ENCODE assay signal across 8 cellular contexts in the genomic region with DNA sequence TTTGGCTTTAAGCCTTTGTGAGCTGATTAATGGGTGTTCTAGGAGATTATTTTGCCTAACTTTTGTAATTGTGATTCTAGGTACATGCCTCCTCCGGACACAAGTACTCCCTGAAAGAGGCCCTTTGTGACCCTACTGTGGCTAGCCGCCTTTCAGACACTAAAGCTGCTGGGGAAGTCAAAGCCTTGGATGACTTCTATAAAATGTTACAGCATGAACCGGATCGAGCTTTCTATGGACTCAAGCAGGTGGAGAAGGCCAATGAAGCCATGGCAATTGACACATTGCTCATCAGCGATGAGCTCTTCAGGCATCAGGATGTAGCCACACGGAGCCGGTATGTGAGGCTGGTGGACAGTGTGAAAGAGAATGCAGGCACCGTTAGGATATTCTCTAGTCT. TPM values are rescaled to one million over a fixed set of nuclear protein-coding genes. Genes with fewer than 3 reads are reported as not detected.
A peak's percentile ranks its signal among the peaks of the same experiment; 100 is the strongest.
DNase-seq lines count a peak whose midpoint lies in the region; ATAC-seq and TF ChIP-seq lines count a peak whose summit lies in the region.

No MANE protein-coding gene starts in this region.

- no peak overlapping the region for H2AFZ ChIP-seq in PC-3 (ENCODE audit: low read length)

- H3K4me2 ChIP-seq in PC-3 (ENCODE audit: low read length): peak overlapping the region; percentile 99

- TF ChIP-seq CTCF in GM12875 (IDR thresholded peaks at IDR 0.05; ENCODE audit: borderline replicate concordance, insufficient read depth, low read depth, low read length) (no peak), PC-3 (conservative IDR thresholded peaks at IDR 0.05; ENCODE audit: low read depth, low read length) (no peak), dorsolateral prefrontal cortex (IDR thresholded peaks at IDR 0.05 in 54 of 56, conservative IDR thresholded peaks at IDR 0.05 in 2 of 56; ENCODE audit: low read depth in 1 of 56, partially characterized antibody in 56 of 56) (no peak), GM13977 (IDR thresholded peaks at IDR 0.05; ENCODE audit: extremely low read depth, insufficient read depth, missing control alignments) (no peak)

- H3K27ac ChIP-seq in PC-3 (ENCODE audit: low read length) (peak overlapping the region; percentile 99), dorsolateral prefrontal cortex (peak overlapping the region in 52 of 59 donors; percentile 49 to 96 (median 88))

- H3K9me2 ChIP-seq in PC-3 (replicated peaks; ENCODE audit: low read length): no peaks in the 10 kb centered on the region

- ATAC-seq in PC-3 (no peak; the same call in 1 of the 2 replicates), HG03378 (IDR thresholded peaks at IDR 0.05; ENCODE audit: unreplicated experiment) (no peak)

- peak overlapping the region; percentile 100 for H3K9ac ChIP-seq in PC-3 (ENCODE audit: low read length)

- H3K9me3 ChIP-seq in PC-3 (ENCODE audit: low read length): no peaks in the 10 kb centered on the region

- H3K27me3 ChIP-seq in PC-3 (ENCODE audit: low read length) (no peaks in the 10 kb centered on the region), dorsolateral prefrontal cortex (no peaks in the 10 kb centered on the region)

- no peaks in the 10 kb centered on the region for H3F3A ChIP-seq in PC-3 (ENCODE audit: low read length, unreplicated experiment)

- H3K4me1 ChIP-seq in PC-3 (ENCODE audit: insufficient read depth, low read length): peaks cover 25% of the 10 kb centered on the region

- peaks cover 37% of the 10 kb centered on the region for H3K36me3 ChIP-seq in PC-3 (ENCODE audit: low read depth, low read length)

- H4K20me1 ChIP-seq in PC-3 (ENCODE audit: low read length): peaks cover 52% of the 10 kb centered on the region

- intact Hi-C loops in PC-3 (cut with micrococcal nuclease) (loop anchor here (5.0 kb wide), 1 partner anchor 109 kb away; no protein-coding TSS in a partner anchor), dorsolateral prefrontal cortex (cut with DNase I) (loop anchor here (10.0 kb wide), 3 partner anchors 93 to 313 kb away; no protein-coding TSS in a partner anchor)

- BruUV-seq in PC-3 (replicated peaks; lab: Mats Ljungman, UMichigan): no TSS peak

- in situ Hi-C loops in GM13977 (cut with MboI; ENCODE audit: low pct_unique_long_range_greater_than_20kb, low sequenced_read_pairs, unreplicated experiment): no loop called here

- H3K79me2 ChIP-seq in PC-3 (ENCODE audit: low read length): peaks cover 81% of the 10 kb centered on the region

- DNase-seq in PC-3 (peak; percentile 24), dorsolateral prefrontal cortex (peak in 2 of 10 donors; percentile 5 to 26), myocyte (ENCODE audit: low read depth) (peak; percentile 38), GM13977 (ENCODE audit: low spot score) (no peak), iPS-NIHi11 (ENCODE audit: low spot score) (no peak)
- no peak for DNase-seq in stimulated activated CD4-positive, alpha-beta T cell treated with anti-CD3 and anti-CD28 coated beads, Interleukin-2, amount 100 ng/mL, for 24 hours

- CTCF ChIA-PET in PC-3 (lab: Charles Lee): interaction anchor here (0.6 to 1.4 kb wide), 2 partner anchors 114 to 137 kb away, joined by 3 to 12 read pairs; no protein-coding TSS in a partner anchor

- peak overlapping the region; percentile 38 for H3K4me3 ChIP-seq in GM12875 (ENCODE audit: low read depth, low read length)
- peak overlapping the region; percentile 77 for H3K4me3 ChIP-seq in PC-3 (ENCODE audit: low read length)
- peak overlapping the region; percentile 63 to 100 (median 84) for H3K4me3 ChIP-seq in dorsolateral prefrontal cortex

- POLR2A ChIA-PET in PC-3 (lab: Charles Lee; ENCODE audit: unreplicated experiment): interaction anchor here (0.6 kb wide), 1 partner anchor 208 kb away, joined by 3 read pairs; no protein-coding TSS in a partner anchor

RNA-seq across cellular contexts. Expression of a gene that starts 13.6 kb away (rescaled TPM):
- 3.4 and 4.7 TPM in 2 replicates for total RNA-seq in PC-3 (2014; rRNA removed)
- 10 to 100 TPM in 92 of 120 experiments, 1 to 10 TPM in 28; 3.7 to 35.1 (median 13.0) TPM for total RNA-seq in dorsolateral prefrontal cortex
- 7.6 and 9.7 TPM in 2 replicates for total RNA-seq in myocyte
- polyA plus RNA-seq in myocyte (2012): 6.8 TPM

RNA-seq across cellular contexts. Expression of a gene that starts 13.6 kb away (rescaled TPM):
- total RNA-seq in PC-3 (2014; rRNA removed) (33.6 and 45.3 TPM in 2 replicates), dorsolateral prefrontal cortex (10 to 100 TPM; 11.6 to 28.0 (median 17.4) TPM), myocyte (16.0 and 18.3 TPM in 2 replicates)
- 22.7 TPM for polyA plus RNA-seq in myocyte (2012)

Comparison
In these comparisons a context has a peak if more than half of its experiments do, and no peak if none do; other contexts are left out.
1. DNase-seq: peak in PC-3 (single experiment) and myocyte (single experiment); none in GM13977 (single experiment), stimulated activated CD4-positive, alpha-beta T cell treated with anti-CD3 and anti-CD28 coated beads, Interleukin-2, amount 100 ng/mL, for 24 hours (0 of 2) and iPS-NIHi11 (single experiment).
2. Peak in every context shown above with its lines, with median percentiles within 50 percentile points of each other: H3K4me3 ChIP-seq.